39 cellular contexts compared by ENCODE assay signal in genomic region chr2:18861951-18862350, GRCh38.
"Had no signal": no experiment of that assay in that cellular context is flagged by ENCODE, and none has a peak within 500 bp of the region (broad histone marks: within the 10 kb centered on the region; RNA-seq: fewer than 3 reads in every experiment).

No MANE protein-coding gene starts in this region.

- H3K27me3 Mint-ChIP-seq: activated CD4-positive, alpha-beta memory T cell treated with anti-CD3 and anti-CD28 coated beads, Interleukin-2, amount 10 ng/mL, durations not matched to agents 7 days and 5 days; activated CD4-positive, alpha-beta T cell treated with anti-CD3 and anti-CD28 coated beads for 36 hours; activated CD4-positive, alpha-beta T cell treated with anti-CD3 and anti-CD28 coated beads, Interleukin-2, amount 10 ng/mL, durations not matched to agents 7 days and 5 days; activated naive CD8-positive, alpha-beta T cell treated with anti-CD3 and anti-CD28 coated beads for 36 hours; activated T-helper 17 cell treated with anti-CD3 and anti-CD28 coated beads, Interleukin-2, amount 50 U/mL, for 72 hours; brain; central memory CD8-positive, alpha-beta T cell had no signal

- DNase-seq: activated CD4-positive, alpha-beta memory T cell treated with anti-CD3 and anti-CD28 coated beads, Interleukin-2, amount 10 ng/mL, durations not matched to agents 7 days and 5 days; activated CD4-positive, alpha-beta T cell treated with anti-CD3 and anti-CD28 coated beads for 1 hour; activated CD4-positive, alpha-beta T cell treated with anti-CD3 and anti-CD28 coated beads for 36 hours; activated CD4-positive, alpha-beta T cell treated with anti-CD3 and anti-CD28 coated beads for 48 hours; activated CD4-positive, alpha-beta T cell treated with anti-CD3 and anti-CD28 coated beads, Interleukin-2, amount 10 ng/mL, durations not matched to agents 7 days and 5 days; activated CD4-positive, alpha-beta T cell treated with anti-CD3 and anti-CD28 coated beads, Interleukin-2, amount 50 U/mL, for 48 hours; activated CD4-positive, CD25-positive, alpha-beta regulatory T cell; activated CD8-positive, alpha-beta memory T cell treated with anti-CD3 and anti-CD28 coated beads, Interleukin-2, amount 50 U/mL, for 4 hours; activated effector memory CD4-positive, alpha-beta T cell treated with anti-CD3 and anti-CD28 coated beads, Interleukin-2, amount 50 U/mL, for 16 hours; activated gamma-delta T cell treated with Interleukin-2 at 50 U/mL for 16 hours; activated naive CD4-positive, alpha-beta T cell; activated naive CD4-positive, alpha-beta T cell treated with anti-CD3 and anti-CD28 coated beads for 36 hours; activated naive CD4-positive, alpha-beta T cell treated with anti-CD3 and anti-CD28 coated beads, Interleukin-2, amount 50 U/mL, for 16 hours; activated naive CD8-positive, alpha-beta T cell treated with anti-CD3 and anti-CD28 coated beads for 36 hours; activated T-cell treated with anti-CD3 and anti-CD28 coated beads for 4 hours; activated T-cell treated with anti-CD3 and anti-CD28 coated beads, Interleukin-2, amount 50 U/mL, for 1 hour; activated T-cell treated with anti-CD3 and anti-CD28 coated beads, Interleukin-2, amount 50 U/mL, for 4 hours; activated T-cell treated with anti-CD3 and anti-CD28 coated beads, Interleukin-2, amount 50 U/mL, for 72 hours; adrenal gland; amygdala; anterior cingulate cortex; caudate nucleus; cerebellar nuclear complex; T-helper 1 cell; T-helper 2 cell; T-helper 9 cell; WERI-Rb-1 had no signal

- H3K27ac Mint-ChIP-seq: activated CD4-positive, alpha-beta memory T cell treated with anti-CD3 and anti-CD28 coated beads, Interleukin-2, amount 10 ng/mL, durations not matched to agents 7 days and 5 days; activated CD4-positive, alpha-beta T cell treated with anti-CD3 and anti-CD28 coated beads for 36 hours; activated CD4-positive, alpha-beta T cell treated with anti-CD3 and anti-CD28 coated beads, Interleukin-2, amount 10 ng/mL, durations not matched to agents 7 days and 5 days; activated naive CD4-positive, alpha-beta T cell treated with anti-CD3 and anti-CD28 coated beads for 36 hours; activated naive CD4-positive, alpha-beta T cell treated with anti-CD3 and anti-CD28 coated beads, Interleukin-2, amount 50 U/mL, for 72 hours; activated naive CD8-positive, alpha-beta T cell treated with anti-CD3 and anti-CD28 coated beads for 36 hours; activated T-cell treated with anti-CD3 and anti-CD28 coated beads, Interleukin-2, amount 50 U/mL, for 72 hours; activated T-helper 1 cell treated with anti-CD3 and anti-CD28 coated beads, Interleukin-12 subunit alpha, Interleukin-12 subunit beta, Interleukin-2, Interleukin-4 antibody, amounts not matched to agents 30 ng/mL and 10 ng/mL and 1 ng/mL, durations not matched to agents 14 hours and 24 hours and 36 hours; activated T-helper 17 cell treated with anti-CD3 and anti-CD28 coated beads, Interleukin-2, amount 50 U/mL, for 72 hours; brain; T-helper 1 cell treated with Interleukin-12 subunit alpha and Interleukin-12 subunit beta and Interleukin-4 antibody, amounts not matched to agents 30 μg/mL and 1 μg/mL, for 36 hours; T-helper 2 cell treated with Interferon-gamma antibody and Interleukin-4, amounts not matched to agents 5 μg/mL and 100 μg/mL, for 36 hours; WTC11 had no signal

- H3K4me3 Mint-ChIP-seq: activated CD4-positive, alpha-beta memory T cell treated with anti-CD3 and anti-CD28 coated beads, Interleukin-2, amount 10 ng/mL, durations not matched to agents 7 days and 5 days; activated CD4-positive, alpha-beta T cell treated with anti-CD3 and anti-CD28 coated beads for 36 hours; activated CD4-positive, alpha-beta T cell treated with anti-CD3 and anti-CD28 coated beads, Interleukin-2, amount 10 ng/mL, durations not matched to agents 7 days and 5 days; activated naive CD4-positive, alpha-beta T cell treated with anti-CD3 and anti-CD28 coated beads for 36 hours; activated naive CD8-positive, alpha-beta T cell treated with anti-CD3 and anti-CD28 coated beads for 36 hours; activated T-cell treated with anti-CD3 and anti-CD28 coated beads, Interleukin-2, amount 50 U/mL, for 4 hours; activated T-cell treated with anti-CD3 and anti-CD28 coated beads, Interleukin-2, amount 50 U/mL, for 72 hours; activated T-helper 1 cell treated with anti-CD3 and anti-CD28 coated beads, Interleukin-12 subunit alpha, Interleukin-12 subunit beta, Interleukin-2, Interleukin-4 antibody, amounts not matched to agents 30 ng/mL and 10 ng/mL and 1 ng/mL, durations not matched to agents 14 hours and 24 hours and 36 hours; activated T-helper 17 cell treated with anti-CD3 and anti-CD28 coated beads, Interleukin-2, amount 50 U/mL, for 72 hours; brain; central memory CD8-positive, alpha-beta T cell; T-helper 1 cell treated with Interleukin-12 subunit alpha and Interleukin-12 subunit beta and Interleukin-4 antibody, amounts not matched to agents 30 μg/mL and 1 μg/mL, for 36 hours; T-helper 2 cell treated with Interferon-gamma antibody and Interleukin-4, amounts not matched to agents 5 μg/mL and 100 μg/mL, for 36 hours; WTC11 had no signal

- H3K36me3 Mint-ChIP-seq: brain had no signal

- H3K27ac ChIP-seq: adrenal gland, ascending aorta, cardiac muscle cell, WERI-Rb-1 had no signal

- H3K36me3 ChIP-seq: adrenal gland, ascending aorta, cardiac muscle cell, WERI-Rb-1 had no signal

- FAIRE-seq: bronchial epithelial cell had no signal

- H3K4me1 Mint-ChIP-seq: activated CD4-positive, alpha-beta memory T cell treated with anti-CD3 and anti-CD28 coated beads, Interleukin-2, amount 10 ng/mL, durations not matched to agents 7 days and 5 days; activated CD4-positive, alpha-beta T cell treated with anti-CD3 and anti-CD28 coated beads for 36 hours; activated CD4-positive, alpha-beta T cell treated with anti-CD3 and anti-CD28 coated beads, Interleukin-2, amount 10 ng/mL, durations not matched to agents 7 days and 5 days; activated naive CD8-positive, alpha-beta T cell treated with anti-CD3 and anti-CD28 coated beads for 36 hours; activated T-helper 17 cell treated with anti-CD3 and anti-CD28 coated beads, Interleukin-2, amount 50 U/mL, for 72 hours; brain; WTC11 had no signal

- H3K4me1 ChIP-seq: adrenal gland, ascending aorta had no signal

- ATAC-seq: activated CD4-positive, alpha-beta T cell treated with anti-CD3 and anti-CD28 coated beads for 36 hours; activated CD4-positive, CD25-positive, alpha-beta regulatory T cell treated with anti-CD3 and anti-CD28 coated beads, Interleukin-2, amount 50 U/mL, for 24 hours; activated naive CD4-positive, alpha-beta T cell treated with anti-CD3 and anti-CD28 coated beads, Interleukin-2, amount 50 U/mL, for 72 hours; activated T-cell treated with anti-CD3 and anti-CD28 coated beads, Interleukin-2, amount 50 U/mL, for 4 hours; activated T-cell treated with anti-CD3 and anti-CD28 coated beads, Interleukin-2, amount 50 U/mL, for 72 hours; activated T-helper 17 cell treated with anti-CD3 and anti-CD28 coated beads, Interleukin-2, amount 50 U/mL, for 72 hours; WTC11 had no signal

- H3K9me3 ChIP-seq: adrenal gland, ascending aorta had no signal

- H3K4me3 ChIP-seq: adrenal gland, ascending aorta, cardiac muscle cell had no signal

- H3K9me3 Mint-ChIP-seq: activated naive CD4-positive, alpha-beta T cell treated with anti-CD3 and anti-CD28 coated beads for 36 hours; central memory CD8-positive, alpha-beta T cell; T-helper 2 cell treated with Interferon-gamma antibody and Interleukin-4, amounts not matched to agents 5 μg/mL and 100 μg/mL, for 36 hours had no signal

- H3K27me3 ChIP-seq: adrenal gland, ascending aorta, cardiac muscle cell had no signal
